Comparison of ENCODE assay signal across 1 cellular context in genomic region chr4:24472514-24473308, GRCh38.
TF ChIP-seq lines count a peak whose summit lies in the region.

No MANE protein-coding gene starts in this region.

TF ChIP-seq in HepG2, 621 proteins besides CTCF, POLR2A, EP300 and RAD21 (continued from another document):
- peak; percentile 20; the same call in 1 of the 2 replicates for TF ChIP-seq STAG1 (CRISPR knock-in tag; IDR thresholded peaks at IDR 0.05)
- TF ChIP-seq SP4 (CRISPR knock-in tag; IDR thresholded peaks at IDR 0.05): no peak
- no peak for TF ChIP-seq ELF4 (CRISPR knock-in tag; IDR thresholded peaks at IDR 0.05; ENCODE audit: borderline replicate concordance)
- no peak for TF ChIP-seq NR1H2 (CRISPR knock-in tag; IDR thresholded peaks at IDR 0.05; ENCODE audit: borderline replicate concordance, low read depth)
- TF ChIP-seq, protein P1, sequence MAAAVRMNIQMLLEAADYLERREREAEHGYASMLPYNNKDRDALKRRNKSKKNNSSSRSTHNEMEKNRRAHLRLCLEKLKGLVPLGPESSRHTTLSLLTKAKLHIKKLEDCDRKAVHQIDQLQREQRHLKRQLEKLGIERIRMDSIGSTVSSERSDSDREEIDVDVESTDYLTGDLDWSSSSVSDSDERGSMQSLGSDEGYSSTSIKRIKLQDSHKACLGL (CRISPR knock-in tag; IDR thresholded peaks at IDR 0.05): no peak
- no peak for TF ChIP-seq FOSL1 (CRISPR knock-in tag; IDR thresholded peaks at IDR 0.05; ENCODE audit: borderline replicate concordance)
- no peak for TF ChIP-seq ZNF850 (CRISPR knock-in tag; conservative IDR thresholded peaks at IDR 0.05)
- no peak for TF ChIP-seq MED1 (CRISPR knock-in tag; IDR thresholded peaks at IDR 0.05)
- TF ChIP-seq, protein P2, sequence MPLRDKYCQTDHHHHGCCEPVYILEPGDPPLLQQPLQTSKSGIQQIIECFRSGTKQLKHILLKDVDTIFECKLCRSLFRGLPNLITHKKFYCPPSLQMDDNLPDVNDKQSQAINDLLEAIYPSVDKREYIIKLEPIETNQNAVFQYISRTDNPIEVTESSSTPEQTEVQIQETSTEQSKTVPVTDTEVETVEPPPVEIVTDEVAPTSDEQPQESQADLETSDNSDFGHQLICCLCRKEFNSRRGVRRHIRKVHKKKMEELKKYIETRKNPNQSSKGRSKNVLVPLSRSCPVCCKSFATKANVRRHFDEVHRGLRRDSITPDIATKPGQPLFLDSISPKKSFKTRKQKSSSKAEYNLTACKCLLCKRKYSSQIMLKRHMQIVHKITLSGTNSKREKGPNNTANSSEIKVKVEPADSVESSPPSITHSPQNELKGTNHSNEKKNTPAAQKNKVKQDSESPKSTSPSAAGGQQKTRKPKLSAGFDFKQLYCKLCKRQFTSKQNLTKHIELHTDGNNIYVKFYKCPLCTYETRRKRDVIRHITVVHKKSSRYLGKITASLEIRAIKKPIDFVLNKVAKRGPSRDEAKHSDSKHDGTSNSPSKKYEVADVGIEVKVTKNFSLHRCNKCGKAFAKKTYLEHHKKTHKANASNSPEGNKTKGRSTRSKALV (CRISPR knock-in tag; IDR thresholded peaks at IDR 0.05): peak; percentile 88
- TF ChIP-seq ZNF432 (CRISPR knock-in tag; IDR thresholded peaks at IDR 0.05; ENCODE audit: borderline replicate concordance): no peak
- TF ChIP-seq, protein P3, sequence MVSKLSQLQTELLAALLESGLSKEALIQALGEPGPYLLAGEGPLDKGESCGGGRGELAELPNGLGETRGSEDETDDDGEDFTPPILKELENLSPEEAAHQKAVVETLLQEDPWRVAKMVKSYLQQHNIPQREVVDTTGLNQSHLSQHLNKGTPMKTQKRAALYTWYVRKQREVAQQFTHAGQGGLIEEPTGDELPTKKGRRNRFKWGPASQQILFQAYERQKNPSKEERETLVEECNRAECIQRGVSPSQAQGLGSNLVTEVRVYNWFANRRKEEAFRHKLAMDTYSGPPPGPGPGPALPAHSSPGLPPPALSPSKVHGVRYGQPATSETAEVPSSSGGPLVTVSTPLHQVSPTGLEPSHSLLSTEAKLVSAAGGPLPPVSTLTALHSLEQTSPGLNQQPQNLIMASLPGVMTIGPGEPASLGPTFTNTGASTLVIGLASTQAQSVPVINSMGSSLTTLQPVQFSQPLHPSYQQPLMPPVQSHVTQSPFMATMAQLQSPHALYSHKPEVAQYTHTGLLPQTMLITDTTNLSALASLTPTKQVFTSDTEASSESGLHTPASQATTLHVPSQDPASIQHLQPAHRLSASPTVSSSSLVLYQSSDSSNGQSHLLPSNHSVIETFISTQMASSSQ (IDR thresholded peaks at IDR 0.05; ENCODE audit: low read depth): no peak
- TF ChIP-seq, protein P3 (CRISPR knock-in tag; IDR thresholded peaks at IDR 0.05; ENCODE audit: borderline replicate concordance): no peak
- TF ChIP-seq, protein P4, sequence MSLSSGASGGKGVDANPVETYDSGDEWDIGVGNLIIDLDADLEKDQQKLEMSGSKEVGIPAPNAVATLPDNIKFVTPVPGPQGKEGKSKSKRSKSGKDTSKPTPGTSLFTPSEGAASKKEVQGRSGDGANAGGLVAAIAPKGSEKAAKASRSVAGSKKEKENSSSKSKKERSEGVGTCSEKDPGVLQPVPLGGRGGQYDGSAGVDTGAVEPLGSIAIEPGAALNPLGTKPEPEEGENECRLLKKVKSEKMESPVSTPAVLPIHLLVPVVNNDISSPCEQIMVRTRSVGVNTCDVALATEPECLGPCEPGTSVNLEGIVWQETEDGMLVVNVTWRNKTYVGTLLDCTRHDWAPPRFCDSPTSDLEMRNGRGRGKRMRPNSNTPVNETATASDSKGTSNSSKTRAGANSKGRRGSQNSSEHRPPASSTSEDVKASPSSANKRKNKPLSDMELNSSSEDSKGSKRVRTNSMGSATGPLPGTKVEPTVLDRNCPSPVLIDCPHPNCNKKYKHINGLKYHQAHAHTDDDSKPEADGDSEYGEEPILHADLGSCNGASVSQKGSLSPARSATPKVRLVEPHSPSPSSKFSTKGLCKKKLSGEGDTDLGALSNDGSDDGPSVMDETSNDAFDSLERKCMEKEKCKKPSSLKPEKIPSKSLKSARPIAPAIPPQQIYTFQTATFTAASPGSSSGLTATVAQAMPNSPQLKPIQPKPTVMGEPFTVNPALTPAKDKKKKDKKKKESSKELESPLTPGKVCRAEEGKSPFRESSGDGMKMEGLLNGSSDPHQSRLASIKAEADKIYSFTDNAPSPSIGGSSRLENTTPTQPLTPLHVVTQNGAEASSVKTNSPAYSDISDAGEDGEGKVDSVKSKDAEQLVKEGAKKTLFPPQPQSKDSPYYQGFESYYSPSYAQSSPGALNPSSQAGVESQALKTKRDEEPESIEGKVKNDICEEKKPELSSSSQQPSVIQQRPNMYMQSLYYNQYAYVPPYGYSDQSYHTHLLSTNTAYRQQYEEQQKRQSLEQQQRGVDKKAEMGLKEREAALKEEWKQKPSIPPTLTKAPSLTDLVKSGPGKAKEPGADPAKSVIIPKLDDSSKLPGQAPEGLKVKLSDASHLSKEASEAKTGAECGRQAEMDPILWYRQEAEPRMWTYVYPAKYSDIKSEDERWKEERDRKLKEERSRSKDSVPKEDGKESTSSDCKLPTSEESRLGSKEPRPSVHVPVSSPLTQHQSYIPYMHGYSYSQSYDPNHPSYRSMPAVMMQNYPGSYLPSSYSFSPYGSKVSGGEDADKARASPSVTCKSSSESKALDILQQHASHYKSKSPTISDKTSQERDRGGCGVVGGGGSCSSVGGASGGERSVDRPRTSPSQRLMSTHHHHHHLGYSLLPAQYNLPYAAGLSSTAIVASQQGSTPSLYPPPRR (CRISPR knock-in tag; IDR thresholded peaks at IDR 0.05; ENCODE audit: borderline replicate concordance): no peak
- TF ChIP-seq HES4 (CRISPR knock-in tag; IDR thresholded peaks at IDR 0.05; ENCODE audit: borderline replicate concordance): no peak
- TF ChIP-seq ZNF607 (CRISPR knock-in tag; IDR thresholded peaks at IDR 0.05; ENCODE audit: borderline replicate concordance): no peak
- TF ChIP-seq, protein P5, sequence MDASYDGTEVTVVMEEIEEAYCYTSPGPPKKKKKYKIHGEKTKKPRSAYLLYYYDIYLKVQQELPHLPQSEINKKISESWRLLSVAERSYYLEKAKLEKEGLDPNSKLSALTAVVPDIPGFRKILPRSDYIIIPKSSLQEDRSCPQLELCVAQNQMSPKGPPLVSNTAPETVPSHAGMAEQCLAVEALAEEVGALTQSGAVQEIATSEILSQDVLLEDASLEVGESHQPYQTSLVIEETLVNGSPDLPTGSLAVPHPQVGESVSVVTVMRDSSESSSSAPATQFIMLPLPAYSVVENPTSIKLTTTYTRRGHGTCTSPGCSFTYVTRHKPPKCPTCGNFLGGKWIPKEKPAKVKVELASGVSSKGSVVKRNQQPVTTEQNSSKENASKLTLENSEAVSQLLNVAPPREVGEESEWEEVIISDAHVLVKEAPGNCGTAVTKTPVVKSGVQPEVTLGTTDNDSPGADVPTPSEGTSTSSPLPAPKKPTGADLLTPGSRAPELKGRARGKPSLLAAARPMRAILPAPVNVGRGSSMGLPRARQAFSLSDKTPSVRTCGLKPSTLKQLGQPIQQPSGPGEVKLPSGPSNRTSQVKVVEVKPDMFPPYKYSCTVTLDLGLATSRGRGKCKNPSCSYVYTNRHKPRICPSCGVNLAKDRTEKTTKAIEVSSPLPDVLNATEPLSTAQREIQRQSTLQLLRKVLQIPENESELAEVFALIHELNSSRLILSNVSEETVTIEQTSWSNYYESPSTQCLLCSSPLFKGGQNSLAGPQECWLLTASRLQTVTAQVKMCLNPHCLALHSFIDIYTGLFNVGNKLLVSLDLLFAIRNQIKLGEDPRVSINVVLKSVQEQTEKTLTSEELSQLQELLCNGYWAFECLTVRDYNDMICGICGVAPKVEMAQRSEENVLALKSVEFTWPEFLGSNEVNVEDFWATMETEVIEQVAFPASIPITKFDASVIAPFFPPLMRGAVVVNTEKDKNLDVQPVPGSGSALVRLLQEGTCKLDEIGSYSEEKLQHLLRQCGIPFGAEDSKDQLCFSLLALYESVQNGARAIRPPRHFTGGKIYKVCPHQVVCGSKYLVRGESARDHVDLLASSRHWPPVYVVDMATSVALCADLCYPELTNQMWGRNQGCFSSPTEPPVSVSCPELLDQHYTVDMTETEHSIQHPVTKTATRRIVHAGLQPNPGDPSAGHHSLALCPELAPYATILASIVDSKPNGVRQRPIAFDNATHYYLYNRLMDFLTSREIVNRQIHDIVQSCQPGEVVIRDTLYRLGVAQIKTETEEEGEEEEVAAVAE (CRISPR knock-in tag; IDR thresholded peaks at IDR 0.05; ENCODE audit: borderline replicate concordance): no peak
- TF ChIP-seq KLF16 (CRISPR knock-in tag; IDR thresholded peaks at IDR 0.05): no peak
- TF ChIP-seq, protein P6, sequence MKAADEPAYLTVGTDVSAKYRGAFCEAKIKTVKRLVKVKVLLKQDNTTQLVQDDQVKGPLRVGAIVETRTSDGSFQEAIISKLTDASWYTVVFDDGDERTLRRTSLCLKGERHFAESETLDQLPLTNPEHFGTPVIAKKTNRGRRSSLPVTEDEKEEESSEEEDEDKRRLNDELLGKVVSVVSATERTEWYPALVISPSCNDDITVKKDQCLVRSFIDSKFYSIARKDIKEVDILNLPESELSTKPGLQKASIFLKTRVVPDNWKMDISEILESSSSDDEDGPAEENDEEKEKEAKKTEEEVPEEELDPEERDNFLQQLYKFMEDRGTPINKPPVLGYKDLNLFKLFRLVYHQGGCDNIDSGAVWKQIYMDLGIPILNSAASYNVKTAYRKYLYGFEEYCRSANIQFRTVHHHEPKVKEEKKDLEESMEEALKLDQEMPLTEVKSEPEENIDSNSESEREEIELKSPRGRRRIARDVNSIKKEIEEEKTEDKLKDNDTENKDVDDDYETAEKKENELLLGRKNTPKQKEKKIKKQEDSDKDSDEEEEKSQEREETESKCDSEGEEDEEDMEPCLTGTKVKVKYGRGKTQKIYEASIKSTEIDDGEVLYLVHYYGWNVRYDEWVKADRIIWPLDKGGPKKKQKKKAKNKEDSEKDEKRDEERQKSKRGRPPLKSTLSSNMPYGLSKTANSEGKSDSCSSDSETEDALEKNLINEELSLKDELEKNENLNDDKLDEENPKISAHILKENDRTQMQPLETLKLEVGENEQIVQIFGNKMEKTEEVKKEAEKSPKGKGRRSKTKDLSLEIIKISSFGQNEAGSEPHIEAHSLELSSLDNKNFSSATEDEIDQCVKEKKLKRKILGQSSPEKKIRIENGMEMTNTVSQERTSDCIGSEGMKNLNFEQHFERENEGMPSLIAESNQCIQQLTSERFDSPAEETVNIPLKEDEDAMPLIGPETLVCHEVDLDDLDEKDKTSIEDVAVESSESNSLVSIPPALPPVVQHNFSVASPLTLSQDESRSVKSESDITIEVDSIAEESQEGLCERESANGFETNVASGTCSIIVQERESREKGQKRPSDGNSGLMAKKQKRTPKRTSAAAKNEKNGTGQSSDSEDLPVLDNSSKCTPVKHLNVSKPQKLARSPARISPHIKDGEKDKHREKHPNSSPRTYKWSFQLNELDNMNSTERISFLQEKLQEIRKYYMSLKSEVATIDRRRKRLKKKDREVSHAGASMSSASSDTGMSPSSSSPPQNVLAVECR (CRISPR knock-in tag; IDR thresholded peaks at IDR 0.05; ENCODE audit: borderline replicate concordance): peak; percentile 27; the same call in 1 of the 2 replicates
- TF ChIP-seq ZBTB38 (CRISPR knock-in tag; IDR thresholded peaks at IDR 0.05): no peak
- TF ChIP-seq, protein P7, sequence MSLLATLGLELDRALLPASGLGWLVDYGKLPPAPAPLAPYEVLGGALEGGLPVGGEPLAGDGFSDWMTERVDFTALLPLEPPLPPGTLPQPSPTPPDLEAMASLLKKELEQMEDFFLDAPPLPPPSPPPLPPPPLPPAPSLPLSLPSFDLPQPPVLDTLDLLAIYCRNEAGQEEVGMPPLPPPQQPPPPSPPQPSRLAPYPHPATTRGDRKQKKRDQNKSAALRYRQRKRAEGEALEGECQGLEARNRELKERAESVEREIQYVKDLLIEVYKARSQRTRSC (CRISPR knock-in tag; IDR thresholded peaks at IDR 0.05; ENCODE audit: low read depth): no peak
